Comparison of ENCODE assay signal across 8 cellular contexts in genomic region chr10:119315128-119316001, GRCh38.
DNase-seq lines count a peak whose midpoint lies in the region; ATAC-seq and TF ChIP-seq lines count a peak whose summit lies in the region.

No MANE protein-coding gene starts in this region.

- peaks cover 16% of the 10 kb centered on the region for H3K27me3 Mint-ChIP-seq in activated T-cell treated with anti-CD3 and anti-CD28 coated beads, Interleukin-2, amount 50 U/mL, for 72 hours (ENCODE audit: low read depth)

- peaks cover 34% of the 10 kb centered on the region for H3K4me1 ChIP-seq in foreskin keratinocyte

- H3K4me3 Mint-ChIP-seq in activated T-cell treated with anti-CD3 and anti-CD28 coated beads, Interleukin-2, amount 50 U/mL, for 72 hours: peak overlapping the region; percentile 65 to 85

- ATAC-seq in HG02885 (IDR thresholded peaks at IDR 0.05; ENCODE audit: poor library complexity, unreplicated experiment) (peak; percentile 63), foreskin keratinocyte (peak; percentile 78), HG02840 (IDR thresholded peaks at IDR 0.05; ENCODE audit: low FRiP score, unreplicated experiment) (no peak)
- ATAC-seq in activated T-cell treated with anti-CD3 and anti-CD28 coated beads, Interleukin-2, amount 50 U/mL, for 72 hours (replicated peaks in 1 of 2): peak; percentile 79 to 83

- peak overlapping the region; percentile 89 for H3K27ac ChIP-seq in foreskin keratinocyte

- peaks cover 4 to 7% of the 10 kb centered on the region in 2 donors for H3K9me3 Mint-ChIP-seq in activated T-cell treated with anti-CD3 and anti-CD28 coated beads, Interleukin-2, amount 50 U/mL, for 72 hours

- H3K27ac Mint-ChIP-seq in activated T-cell treated with anti-CD3 and anti-CD28 coated beads, Interleukin-2, amount 50 U/mL, for 72 hours: peak overlapping the region; percentile 84

- H3K27me3 ChIP-seq in foreskin keratinocyte: no peaks in the 10 kb centered on the region

- H3K4me1 Mint-ChIP-seq in activated T-cell treated with anti-CD3 and anti-CD28 coated beads, Interleukin-2, amount 50 U/mL, for 72 hours (ENCODE audit: low read depth): peaks cover 77% of the 10 kb centered on the region

- peak in 2 of 3 experiments; percentile 1 to 8 for DNase-seq in NCI-H1417 (lab: John Stamatoyannopoulos, UW)
- DNase-seq in NCI-H1417 treated with DMSO at 0.1 percent for 48 hours (lab: John Stamatoyannopoulos, UW): no peak
- peak; percentile 67 for DNase-seq in NOMO-1 treated with DMSO at 0.1 percent for 48 hours (lab: John Stamatoyannopoulos, UW; ENCODE audit: unreplicated experiment)
- peak; percentile 81 to 89 for DNase-seq in activated T-cell treated with anti-CD3 and anti-CD28 coated beads, Interleukin-2, amount 50 U/mL, for 72 hours
- DNase-seq in foreskin keratinocyte: peak; percentile 74 to 87
- DNase-seq in stimulated activated CD4-positive, alpha-beta T cell treated with anti-CD3 and anti-CD28 coated beads, Interleukin-12 subunit alpha, Interleukin-12 subunit beta, amount 100 ng/mL, for 4 hours: peak; percentile 59

- H3K36me3 Mint-ChIP-seq in activated T-cell treated with anti-CD3 and anti-CD28 coated beads, Interleukin-2, amount 50 U/mL, for 72 hours (ENCODE audit: insufficient read depth in 2 of 2): peaks cover 0 to 6% of the 10 kb centered on the region in 2 donors

- no peak for TF ChIP-seq CTCF in foreskin keratinocyte (conservative IDR thresholded peaks at IDR 0.05)
